In genomic region chr5:95712347-95712958, GRCh38 we compare ENCODE assay signal across 10 cellular contexts. TPM values are rescaled to one million over a fixed set of nuclear protein-coding genes. Genes with fewer than 3 reads are reported as not detected.
DNase-seq lines count a peak whose midpoint lies in the region; ATAC-seq and TF ChIP-seq lines count a peak whose summit lies in the region.
"Had no signal": no experiment of that assay in that cellular context is flagged by ENCODE, and none has a peak within 500 bp of the region (broad histone marks: within the 10 kb centered on the region; RNA-seq: fewer than 3 reads in every experiment).

No MANE protein-coding gene starts in this region.

- peaks cover 1 to 15% (median 8%) of the 10 kb centered on the region in 3 donors for H3K4me1 Mint-ChIP-seq in CD8-positive, alpha-beta memory T cell
- peaks cover 21% of the 10 kb centered on the region for H3K4me1 Mint-ChIP-seq in activated T-cell treated with anti-CD3 and anti-CD28 coated beads, Interleukin-2, amount 50 U/mL, for 4 hours (ENCODE audit: low read depth)

- H3K36me3 Mint-ChIP-seq in CD8-positive, alpha-beta memory T cell, result no peaks in the 10 kb centered on the region
- H3K36me3 Mint-ChIP-seq in activated T-cell treated with anti-CD3 and anti-CD28 coated beads, Interleukin-2, amount 50 U/mL, for 4 hours (ENCODE audit: insufficient read depth), result no peaks in the 10 kb centered on the region

- H3K4me1 ChIP-seq in CD8-positive, alpha-beta memory T cell (ENCODE audit: insufficient read depth, low read length), result peaks cover 8% of the 10 kb centered on the region
- H3K4me1 ChIP-seq in lung (ENCODE audit: control insufficient read depth in 2 of 2, insufficient read depth in 2 of 2, low read length in 2 of 2), result peaks cover 3% of the 10 kb centered on the region in 2 donors

- no peak for DNase-seq in CD8-positive, alpha-beta memory T cell
- peak; percentile 65 for DNase-seq in HS-27A (ENCODE audit: low read depth)
- DNase-seq in activated T-cell treated with anti-CD3 and anti-CD28 coated beads, Interleukin-2, amount 50 U/mL, for 4 hours, result no peak
- DNase-seq in lung (ENCODE audit: low spot score), result peak; percentile 47
- DNase-seq in putamen (ENCODE audit: low spot score), result no peak
- DNase-seq in NCI-H1436 (lab: John Stamatoyannopoulos, UW), result no peak
- DNase-seq in NCI-H128 (lab: John Stamatoyannopoulos, UW; ENCODE audit: unreplicated experiment), result no peak
- DNase-seq: transverse colon had no signal

- H3K27ac ChIP-seq in CD8-positive, alpha-beta memory T cell (ENCODE audit: low read depth, low read length), result peak overlapping the region; percentile 84
- H3K27ac ChIP-seq in lung (ENCODE audit: low read depth in 1 of 2, low read length in 1 of 2), result peak overlapping the region in 1 of 2 donors; percentile 76
- H3K27ac ChIP-seq: transverse colon had no signal

- peak; percentile 87 to 91 for ATAC-seq in activated T-cell treated with anti-CD3 and anti-CD28 coated beads, Interleukin-2, amount 50 U/mL, for 4 hours
- ATAC-seq in lung (ENCODE audit: insufficient read depth, low FRiP score) (peak; percentile 73), HG03521 (IDR thresholded peaks at IDR 0.05; ENCODE audit: unreplicated experiment) (no peak)

- H3K4me3 ChIP-seq in CD8-positive, alpha-beta memory T cell (ENCODE audit: low read length), result no peak overlapping the region
- H3K4me3 ChIP-seq in lung, result no peak overlapping the region
- H3K4me3 ChIP-seq: transverse colon had no signal

- H3K4me3 Mint-ChIP-seq in CD8-positive, alpha-beta memory T cell, result no peak overlapping the region
- H3K4me3 Mint-ChIP-seq in activated T-cell treated with anti-CD3 and anti-CD28 coated beads, Interleukin-2, amount 50 U/mL, for 4 hours, result no peak overlapping the region

- no peaks in the 10 kb centered on the region for H3K36me3 ChIP-seq in CD8-positive, alpha-beta memory T cell (ENCODE audit: insufficient read depth, low read length)
- no peaks in the 10 kb centered on the region for H3K36me3 ChIP-seq in lung (ENCODE audit: control insufficient read depth in 2 of 2, insufficient read depth in 2 of 2, low read length in 2 of 2)
- H3K36me3 ChIP-seq: transverse colon had no signal

- POLR2A ChIA-PET in CD8-positive, alpha-beta memory T cell (lab: Charles Lee), result no interaction called here

- H3K9me3 Mint-ChIP-seq in CD8-positive, alpha-beta memory T cell, result no peaks in the 10 kb centered on the region
- H3K9me3 Mint-ChIP-seq in activated T-cell treated with anti-CD3 and anti-CD28 coated beads, Interleukin-2, amount 50 U/mL, for 4 hours, result no peaks in the 10 kb centered on the region
- H3K9me3 Mint-ChIP-seq: activated T-helper 2 cell treated with anti-CD3 and anti-CD28 coated beads, Interferon-gamma antibody, Interleukin-2, Interleukin-4, amounts not matched to agents 10 μg/mL and 5 μg/mL and 100 μg/mL, durations not matched to agents 14 hours and 24 hours and 36 hours had no signal

- H3K9me3 ChIP-seq in CD8-positive, alpha-beta memory T cell (ENCODE audit: low read length), result no peaks in the 10 kb centered on the region
- no peaks in the 10 kb centered on the region for H3K9me3 ChIP-seq in lung (ENCODE audit: control insufficient read depth in 2 of 2, insufficient read depth in 1 of 2, low read length in 1 of 2)
- H3K9me3 ChIP-seq: transverse colon had no signal

- H3K27ac Mint-ChIP-seq in CD8-positive, alpha-beta memory T cell, result no peak overlapping the region
- H3K27ac Mint-ChIP-seq: activated T-helper 2 cell treated with anti-CD3 and anti-CD28 coated beads, Interferon-gamma antibody, Interleukin-2, Interleukin-4, amounts not matched to agents 10 μg/mL and 5 μg/mL and 100 μg/mL, durations not matched to agents 14 hours and 24 hours and 36 hours had no signal

- H3K27me3 ChIP-seq in CD8-positive, alpha-beta memory T cell (ENCODE audit: insufficient read depth, low read length, poor library complexity, severe bottlenecking), result no peaks in the 10 kb centered on the region
- H3K27me3 ChIP-seq in lung (ENCODE audit: control insufficient read depth, insufficient read depth), result no peaks in the 10 kb centered on the region
- H3K27me3 ChIP-seq: transverse colon had no signal

- TF ChIP-seq CTCF in lung (IDR thresholded peaks at IDR 0.05; ENCODE audit: control extremely low read depth, extremely low read depth), result no peak

- CTCF ChIA-PET in CD8-positive, alpha-beta memory T cell (lab: Charles Lee), result no interaction called here

- H3K27me3 Mint-ChIP-seq in CD8-positive, alpha-beta memory T cell, result peaks cover 2 to 11% of the 10 kb centered on the region in 2 donors
- peaks cover 3% of the 10 kb centered on the region for H3K27me3 Mint-ChIP-seq in activated T-cell treated with anti-CD3 and anti-CD28 coated beads, Interleukin-2, amount 50 U/mL, for 4 hours (ENCODE audit: low read depth)

- 69 to 91% methylated on average over 2 of the region's 2 CpGs for WGBS in lung, 2 donors

RNA-seq across cellular contexts. Expression of gene RHOBTB3, which starts 18.7 kb away (rescaled TPM):
- under 1 TPM; 0.33 to 0.48 TPM for total RNA-seq in CD8-positive, alpha-beta memory T cell
- 2.4 TPM for polyA plus RNA-seq in CD8-positive, alpha-beta memory T cell
- 1 to 10 TPM; 2.2 to 5.0 (median 3.9) TPM for total RNA-seq in activated T-cell treated with anti-CD3 and anti-CD28 coated beads, Interleukin-2, amount 50 U/mL, for 4 hours
- total RNA-seq in lung, result 100 to 1,000 TPM in 1 of 2 donors, 10 to 100 TPM in 1; 47.7 to 150 TPM
- 10 to 100 TPM; 12.9 to 13.5 TPM for polyA plus RNA-seq in lung

RNA-seq across cellular contexts. Expression of gene SPATA9, which starts 29.7 kb away (rescaled TPM):
- not detected for total RNA-seq in CD8-positive, alpha-beta memory T cell
- not detected for polyA plus RNA-seq in CD8-positive, alpha-beta memory T cell
- not detected for total RNA-seq in activated T-cell treated with anti-CD3 and anti-CD28 coated beads, Interleukin-2, amount 50 U/mL, for 4 hours
- total RNA-seq in lung, result under 1 TPM in 1 of 2 donors, not detected in 1; 0.40 TPM
- polyA plus RNA-seq in lung, result under 1 TPM; 0.31 to 0.77 TPM
- total RNA-seq: activated T-helper 2 cell treated with anti-CD3 and anti-CD28 coated beads, Interferon-gamma antibody, Interleukin-2, Interleukin-4, amounts not matched to agents 10 μg/mL and 5 μg/mL and 100 μg/mL, durations not matched to agents 14 hours and 24 hours and 36 hours had no signal

Comparison
In these comparisons a context has a peak if more than half of its experiments do, and no peak if none do; other contexts are left out.
1. DNase-seq: peak in HS-27A (single experiment) and lung (single experiment); none in CD8-positive, alpha-beta memory T cell (0 of 5), activated T-cell treated with anti-CD3 and anti-CD28 coated beads, Interleukin-2, amount 50 U/mL, for 4 hours (single experiment), putamen (single experiment), NCI-H1436 (single experiment) and NCI-H128 (single experiment).
2. RNA of gene RHOBTB3, which starts 18.7 kb away (total RNA-seq): 47.7 to 150 TPM in lung; 2.2 to 5.0 TPM in activated T-cell treated with anti-CD3 and anti-CD28 coated beads, Interleukin-2, amount 50 U/mL, for 4 hours and 0.33 to 0.48 TPM in CD8-positive, alpha-beta memory T cell; every median in the first group is over 4 times any median in the second.